Comparison of ENCODE assay signal across 7 cellular contexts in genomic region chr22:20414059-20414440, GRCh38.
"Had no signal": no experiment of that assay in that cellular context is flagged by ENCODE, and none has a peak within 500 bp of the region (broad histone marks: within the 10 kb centered on the region; RNA-seq: fewer than 3 reads in every experiment).

No MANE protein-coding gene starts in this region.

- H3K9me3 ChIP-seq: HAP-1 had no signal

- ATAC-seq: GM23338, HCT116, HepG2 had no signal

- H3K27ac Mint-ChIP-seq: GM23338, HFFc6 had no signal

- H3K27ac ChIP-seq: HL-60 had no signal

- DNase-seq: HFFc6, KBM-7 had no signal

- H3K36me3 ChIP-seq: HAP-1 had no signal

- H3K9me3 Mint-ChIP-seq: GM23338, HFFc6 had no signal

- H3K4me3 ChIP-seq: GM23338, HAP-1 had no signal

- H3K4me3 Mint-ChIP-seq: GM23338, HFFc6 had no signal
